In the genomic region with DNA sequence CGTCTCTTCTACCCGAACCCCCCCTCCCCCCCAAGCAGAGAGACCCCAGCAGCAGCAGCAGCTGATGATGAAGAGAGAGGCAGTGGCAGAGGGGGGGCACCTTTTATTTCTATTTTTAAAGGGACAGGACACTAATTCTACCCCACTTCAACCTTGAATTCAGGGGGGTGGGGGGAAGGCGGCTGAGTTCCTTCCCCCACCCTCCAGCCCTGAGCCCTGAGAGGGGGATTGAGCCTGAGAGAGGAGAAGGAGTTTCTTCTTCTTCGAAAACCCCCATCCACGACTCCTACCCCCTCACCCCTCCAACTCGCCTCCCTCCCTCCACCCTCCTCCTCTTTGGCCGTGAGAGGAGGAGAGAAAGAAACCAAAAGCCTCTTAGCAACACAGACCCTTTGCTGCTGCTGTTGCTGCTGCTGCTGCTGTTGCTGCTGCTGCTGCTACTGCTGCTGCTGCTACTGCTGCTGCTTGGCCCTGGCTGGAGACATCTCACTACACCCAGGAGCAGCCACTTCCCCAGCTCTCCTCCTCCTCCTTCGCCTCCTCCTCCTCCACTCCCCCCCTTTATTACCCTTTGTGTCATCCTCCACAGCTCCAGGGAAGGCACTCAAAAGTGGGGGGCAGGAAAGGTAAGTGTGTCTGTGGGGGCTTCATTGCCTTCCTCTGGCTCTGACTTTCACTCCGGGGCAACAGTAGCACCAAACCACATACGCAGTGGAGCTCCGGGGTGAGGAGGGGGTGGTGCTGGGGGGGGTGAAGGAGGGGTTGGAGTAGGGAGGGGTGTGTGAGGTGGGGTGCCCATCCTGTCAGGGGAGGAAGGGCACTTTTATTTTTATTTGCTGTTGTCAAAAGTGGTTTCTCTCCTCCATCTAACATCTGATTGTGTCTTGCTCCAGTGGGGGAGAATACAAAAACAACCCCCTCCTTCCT, we compare ENCODE assay signal across 8 cellular contexts.
DNase-seq lines count a peak whose midpoint lies in the region; ATAC-seq and TF ChIP-seq lines count a peak whose summit lies in the region.

A gene (plus strand): TSS at position 33 of the 927 bp plus-strand sequence.

- ATAC-seq in GM19467 (IDR thresholded peaks at IDR 0.05; ENCODE audit: unreplicated experiment) = peak; percentile 32

- no peaks in the 10 kb centered on the region for H3K36me3 ChIP-seq in brain microvascular endothelial cell (replicated peaks)

- H3K27me3 ChIP-seq in HL-60 (ENCODE audit: insufficient read depth, poor library complexity, severe bottlenecking) (no peaks in the 10 kb centered on the region), brain microvascular endothelial cell (replicated peaks) (no peaks in the 10 kb centered on the region)

- TF ChIP-seq CTCF in HL-60 (IDR thresholded peaks at IDR 0.05; ENCODE audit: insufficient read depth, low read length) = no peak
- no peak for TF ChIP-seq CTCF in brain microvascular endothelial cell (IDR thresholded peaks at IDR 0.05; ENCODE audit: low read depth, low read length, missing control alignments)

- DNase-seq in DMS53 treated with DMSO at 0.1 percent for 48 hours (lab: John Stamatoyannopoulos, UW; ENCODE audit: unreplicated experiment) = peak; percentile 3
- peak; percentile 21 to 49 for DNase-seq in HL-60 (ENCODE audit: low read depth in 1 of 2, low spot score in 1 of 2)
- DNase-seq in SW480 (ENCODE audit: low spot score) = peak; percentile 53
- DNase-seq in brain microvascular endothelial cell = peak; percentile 45
- peak; percentile 32 for DNase-seq in iPS-NIHi7 (ENCODE audit: extremely low spot score)
- DNase-seq in stimulated activated CD4-positive, alpha-beta T cell treated with anti-CD3 and anti-CD28 coated beads, Interleukin-12 subunit alpha, Interleukin-12 subunit beta, amount 100 ng/mL, for 48 hours (ENCODE audit: low read depth in 2 of 3, low spot score in 1 of 3) = peak; percentile 18 to 46 (median 21)
- no peak for DNase-seq in NCI-H128 (lab: John Stamatoyannopoulos, UW; ENCODE audit: unreplicated experiment)

- H3K27ac ChIP-seq in HL-60 (replicated peaks) (peak within 1 kb of the TSS; percentile 87), brain microvascular endothelial cell (peak within 1 kb of the TSS; percentile 83)

- peak within 1 kb of the TSS; percentile 99 for H3K4me3 ChIP-seq in HL-60 (replicated peaks; ENCODE audit: insufficient read depth, low read length)
- peak within 1 kb of the TSS; percentile 92 for H3K4me3 ChIP-seq in brain microvascular endothelial cell (ENCODE audit: low read depth, low read length)

- in situ Hi-C loops in brain microvascular endothelial cell (cut with HindIII; ENCODE audit: low pct_ligation_motif_present, low sequenced_read_pairs) = no loop called here
